ENCODE assay signal across 18 cellular contexts in genomic region chr16:75197522-75198134, GRCh38. TPM values are rescaled to one million over a fixed set of nuclear protein-coding genes. Genes with fewer than 3 reads are reported as not detected.
DNase-seq lines count a peak whose midpoint lies in the region; ATAC-seq, FAIRE-seq and TF ChIP-seq lines count a peak whose summit lies in the region.
"Had no signal": no experiment of that assay in that cellular context is flagged by ENCODE, and none has a peak within 500 bp of the region (broad histone marks: within the 10 kb centered on the region; RNA-seq: fewer than 3 reads in every experiment).

No MANE protein-coding gene starts in this region.

- no peaks in the 10 kb centered on the region for H3K79me2 ChIP-seq in HepG2 (ENCODE audit: insufficient read depth, low read length)

- H3K4me3 Mint-ChIP-seq in T-helper 17 cell: peak overlapping the region; percentile 33
- H3K4me3 Mint-ChIP-seq: activated CD8-positive, alpha-beta T cell treated with anti-CD3 and anti-CD28 coated beads, Interleukin-2, amount 10 ng/mL, durations not matched to agents 7 days and 5 days had no signal

- H2AFZ ChIP-seq in HepG2 (ENCODE audit: low read length): no peak overlapping the region

- no peaks in the 10 kb centered on the region for H3K36me3 Mint-ChIP-seq in T-helper 17 cell (ENCODE audit: low read depth)

- TF ChIP-seq RAD21 in HepG2 (CRISPR knock-in tag; IDR thresholded peaks at IDR 0.05): no peak

- peak; percentile 43 for TF ChIP-seq CTCF in HepG2 (CRISPR knock-in tag; IDR thresholded peaks at IDR 0.05)
- no peak for TF ChIP-seq CTCF in right lobe of liver (IDR thresholded peaks at IDR 0.05)
- no peak for TF ChIP-seq CTCF in foreskin fibroblast (IDR thresholded peaks at IDR 0.05; ENCODE audit: low read depth, low read length)
- TF ChIP-seq CTCF in heart right ventricle (IDR thresholded peaks at IDR 0.05): no peak

- H3K36me3 ChIP-seq in HepG2 (replicated peaks in 1 of 2; ENCODE audit: control insufficient read depth in 1 of 2, insufficient read depth in 2 of 2, low read length in 2 of 2) (no peaks in the 10 kb centered on the region), right lobe of liver (no peaks in the 10 kb centered on the region), heart right ventricle (no peaks in the 10 kb centered on the region)
- H3K36me3 ChIP-seq: gastrocnemius medialis, pancreas, thoracic aorta had no signal

- no peak overlapping the region for H3K27ac Mint-ChIP-seq in T-helper 17 cell
- H3K27ac Mint-ChIP-seq: activated CD8-positive, alpha-beta T cell treated with anti-CD3 and anti-CD28 coated beads, Interleukin-2, amount 10 ng/mL, durations not matched to agents 7 days and 5 days had no signal

- H3K9me3 ChIP-seq in HepG2 (ENCODE audit: low read length): no peaks in the 10 kb centered on the region
- H3K9me3 ChIP-seq in right lobe of liver: no peaks in the 10 kb centered on the region
- H3K9me3 ChIP-seq in T-helper 17 cell (ENCODE audit: control insufficient read depth, low read length, poor library complexity, severe bottlenecking): no peaks in the 10 kb centered on the region
- H3K9me3 ChIP-seq in heart right ventricle: no peaks in the 10 kb centered on the region
- H3K9me3 ChIP-seq: body of pancreas, gastrocnemius medialis, pancreas, thoracic aorta had no signal

- peaks cover 34% of the 10 kb centered on the region for H3K27me3 Mint-ChIP-seq in T-helper 17 cell

- CTCF ChIA-PET in HepG2 (lab: Yijun Ruan, JAX; ENCODE audit: low intra/inter-chr PET ratio, low total read pairs): interaction anchor here (1.2 to 3.0 kb wide), 2 partner anchors 205 to 267 kb away, joined by 3 to 32 read pairs; partner anchors contain the start of gene TMEM170A

- TF ChIP-seq POLR2A in HepG2 (IDR thresholded peaks at IDR 0.05; ENCODE audit: insufficient read depth in 1 of 2, low read depth in 2 of 2, low read length in 2 of 2) (no peak), right lobe of liver (IDR thresholded peaks at IDR 0.05) (no peak)

- no peak for DNase-seq in HepG2 (ENCODE audit: low spot score)
- DNase-seq in right lobe of liver: no peak
- DNase-seq in T-helper 17 cell: no peak
- no peak for DNase-seq in foreskin fibroblast
- DNase-seq in HuH-7 (ENCODE audit: low spot score): no peak
- no peak for DNase-seq in heart right ventricle
- DNase-seq: activated CD8-positive, alpha-beta T cell treated with anti-CD3 and anti-CD28 coated beads, Interleukin-2, amount 10 ng/mL, durations not matched to agents 7 days and 5 days; gastrocnemius medialis; KG1; NCI-H524 treated with DMSO at 0.1 percent for 48 hours had no signal

- in situ Hi-C loops in HepG2 (cut with HindIII; ENCODE audit: extremely low pct_ligation_motif_present, low pct_unique_long_range_greater_than_20kb): loop anchor here (5.0 to 25.0 kb wide), 2 partner anchors 190 to 565 kb away; no protein-coding TSS in a partner anchor

- no peak for FAIRE-seq in HepG2 (lab: Jason Lieb, UNC)
- FAIRE-seq: GM12878, pancreas, TTC549 had no signal

- ATAC-seq in HepG2 (peak; percentile 30), right lobe of liver (no peak), T-helper 17 cell (no peak), HG02571 (IDR thresholded peaks at IDR 0.05; ENCODE audit: unreplicated experiment) (no peak), HG02981 (IDR thresholded peaks at IDR 0.05; ENCODE audit: unreplicated experiment) (no peak), heart right ventricle (no peak)
- ATAC-seq: activated CD8-positive, alpha-beta T cell treated with anti-CD3 and anti-CD28 coated beads, Interleukin-2, amount 10 ng/mL, durations not matched to agents 7 days and 5 days; body of pancreas; gastrocnemius medialis; GM12878 had no signal

- TF ChIP-seq EP300 in HepG2 (IDR thresholded peaks at IDR 0.05; ENCODE audit: low read depth in 2 of 2, low read length in 2 of 2): no peak
- no peak for TF ChIP-seq EP300 in HepG2 (CRISPR knock-in tag; IDR thresholded peaks at IDR 0.05; ENCODE audit: borderline replicate concordance)

- H3K4me3 ChIP-seq in HepG2 (replicated peaks in 1 of 3; ENCODE audit: insufficient read depth in 1 of 3, low read depth in 2 of 3, low read length in 3 of 3) (peak overlapping the region in 1 of 3 experiments; percentile 64; a peak in 2 of 6 replicates), right lobe of liver (no peak overlapping the region), foreskin fibroblast (ENCODE audit: low read depth in 1 of 2, low read length in 2 of 2) (peak overlapping the region; percentile 25 to 33), heart right ventricle (peak overlapping the region in 1 of 10 donors; percentile 16)
- H3K4me3 ChIP-seq: body of pancreas, gastrocnemius medialis, GM12878, pancreas, thoracic aorta had no signal

- peaks cover 11% of the 10 kb centered on the region for H3K4me1 Mint-ChIP-seq in T-helper 17 cell

- peaks cover 11 to 51% of the 10 kb centered on the region in 2 experiments for H3K27me3 ChIP-seq in HepG2 (ENCODE audit: control insufficient read depth in 1 of 2, insufficient read depth in 2 of 2, low read length in 2 of 2)
- H3K27me3 ChIP-seq in right lobe of liver: no peaks in the 10 kb centered on the region
- H3K27me3 ChIP-seq in heart right ventricle: peaks cover 0 to 48% (median 13%) of the 10 kb centered on the region in 7 donors
- H3K27me3 ChIP-seq: body of pancreas, pancreas had no signal

- H3K4me2 ChIP-seq in HepG2 (ENCODE audit: low read depth, low read length): peak overlapping the region; percentile 79

- POLR2A ChIA-PET in HepG2 (lab: Yijun Ruan, JAX): interaction anchor here (1.5 kb wide), 1 partner anchor 53 kb away, joined by 5 read pairs; no protein-coding TSS in a partner anchor

- no TSS peak for BruUV-seq in HepG2 (replicated peaks; lab: Mats Ljungman, UMichigan)

- no peak overlapping the region for H3K27ac ChIP-seq in HepG2 (ENCODE audit: extremely low read length, insufficient read depth, low read length)
- H3K27ac ChIP-seq in right lobe of liver: no peak overlapping the region
- H3K27ac ChIP-seq in heart right ventricle: no peak overlapping the region
- H3K27ac ChIP-seq: gastrocnemius medialis, pancreas, thoracic aorta had no signal

- intact Hi-C loops in HepG2 (cut with micrococcal nuclease; ENCODE audit: unreplicated experiment): loop anchor here (5.0 kb wide), 1 partner anchor 35 kb away; no protein-coding TSS in a partner anchor
- intact Hi-C loops in right lobe of liver (cut with DNase I): no loop called here
- intact Hi-C loops in heart right ventricle (cut with DNase I): loop anchor here (2.0 to 10.0 kb wide), 10 partner anchors 35 to 567 kb away; partner anchors contain the start of gene TMEM170A (in 2 of the 10)

- H3K4me1 ChIP-seq in HepG2 (ENCODE audit: insufficient read depth, low read length) (peaks cover 25% of the 10 kb centered on the region), right lobe of liver (no peaks in the 10 kb centered on the region), heart right ventricle (peaks cover 0 to 12% (median 6%) of the 10 kb centered on the region in 9 donors)
- H3K4me1 ChIP-seq: body of pancreas, gastrocnemius medialis, pancreas had no signal

- WGBS in HepG2 (ENCODE audit: low lambda C conversion rate): 14% methylated on average over 14 of the region's 14 CpGs
- whole genome bisulfite sequencing in right lobe of liver (ENCODE audit: insufficient coverage, low coverage, low lambda C conversion rate, missing lambda C conversion rate): 41% methylated on average over 12 of the region's 14 CpGs
- WGBS in heart right ventricle, 2 donors: 51 to 57% methylated on average over 14 of the region's 14 CpGs

- no peaks in the 10 kb centered on the region for H4K20me1 ChIP-seq in HepG2 (ENCODE audit: insufficient read depth, low read length)

- no peak overlapping the region for H3K9ac ChIP-seq in HepG2 (ENCODE audit: insufficient read depth, low read depth, low read length)

RNA-seq across cellular contexts. Expression of gene CTRB2, which starts 9.3 kb away (rescaled TPM):
- not detected in 2 replicates for total RNA-seq in HepG2 (2016; rRNA removed; fragmentation: Illumina TruSeq; extraction: Trizol)
- total RNA-seq in HepG2 (2016; cell fraction: cytosol; rRNA removed; fragmentation: Illumina TruSeq; extraction: Trizol; ENCODE audit: low read depth): not detected in 2 replicates
- not detected in 2 replicates for total RNA-seq in HepG2 (2016; cell fraction: insoluble cytoplasmic fraction; rRNA removed; fragmentation: Illumina TruSeq; extraction: Trizol)
- not detected in 2 replicates for total RNA-seq in HepG2 (2016; cell fraction: membrane; rRNA removed; fragmentation: Illumina TruSeq; extraction: Trizol)
- not detected in 2 replicates for total RNA-seq in HepG2 (2016; cell fraction: nucleus; rRNA removed; fragmentation: Illumina TruSeq; extraction: Trizol)
- polyA plus RNA-seq in HepG2 (2011; rRNA removed): 0.13 and 0.39 TPM in 2 replicates
- polyA plus RNA-seq in HepG2 (2011; cell fraction: cytosol; rRNA removed): 0.13 TPM in 1 of 2 replicates, not detected in the other
- polyA plus RNA-seq in HepG2 (2011; cell fraction: nucleus; rRNA removed): 0.53 TPM in 1 of 2 replicates, not detected in the other
- polyA plus RNA-seq in HepG2 (2012): 0.78 and 0.89 TPM in 2 replicates
- polyA plus RNA-seq in HepG2 (2016; cell fraction: cytosol; fragmentation: Illumina TruSeq; extraction: Trizol; ENCODE audit: low read depth): 0.40 TPM in 1 of 2 replicates, not detected in the other
- polyA plus RNA-seq in HepG2 (2016; cell fraction: insoluble cytoplasmic fraction; fragmentation: Illumina TruSeq; extraction: Trizol; ENCODE audit: low read depth): not detected in 2 replicates
- 0.37 TPM in 1 of 2 replicates, not detected in the other for polyA plus RNA-seq in HepG2 (2016; cell fraction: membrane; fragmentation: Illumina TruSeq; extraction: Trizol; ENCODE audit: low read depth)
- polyA plus RNA-seq in HepG2 (2016; cell fraction: nucleus; fragmentation: Illumina TruSeq; extraction: Trizol; ENCODE audit: insufficient read depth, low read depth): not detected in 2 replicates
- polyA minus RNA-seq in HepG2 (2011; rRNA and poly(A)+ RNA removed; ENCODE audit: low replicate concordance): not detected in 2 replicates
- polyA minus RNA-seq in HepG2 (2011; cell fraction: cytosol; rRNA and poly(A)+ RNA removed): not detected in 2 replicates
- not detected in 2 replicates for polyA minus RNA-seq in HepG2 (2011; cell fraction: nucleus; rRNA and poly(A)+ RNA removed)
- total RNA-seq in right lobe of liver: not detected
- total RNA-seq in T-helper 17 cell: not detected
- 1 to 10 TPM in 7 of 10 donors, not detected in 3; 2.0 to 3.8 (median 2.8) TPM for total RNA-seq in heart right ventricle
- polyA plus RNA-seq in heart right ventricle: under 1 TPM in 1 of 2 donors, not detected in 1; 0.42 TPM
- total RNA-seq: activated CD8-positive, alpha-beta T cell treated with anti-CD3 and anti-CD28 coated beads, Interleukin-2, amount 10 ng/mL, durations not matched to agents 7 days and 5 days; mononuclear cell had no signal
- polyA plus RNA-seq: GM12878 had no signal

RNA-seq across cellular contexts. Expression of gene CTRB1, which starts 21.2 kb away (rescaled TPM):
- total RNA-seq in HepG2 (2016; rRNA removed; fragmentation: Illumina TruSeq; extraction: Trizol) (not detected in 2 replicates), right lobe of liver (not detected), T-helper 17 cell (not detected), heart right ventricle (1 to 10 TPM in 7 of 10 donors, not detected in 3; 1.8 to 3.8 (median 2.6) TPM)
- total RNA-seq in HepG2 (2016; cell fraction: cytosol; rRNA removed; fragmentation: Illumina TruSeq; extraction: Trizol; ENCODE audit: low read depth): not detected in 2 replicates
- not detected in 2 replicates for total RNA-seq in HepG2 (2016; cell fraction: insoluble cytoplasmic fraction; rRNA removed; fragmentation: Illumina TruSeq; extraction: Trizol)
- not detected in 2 replicates for total RNA-seq in HepG2 (2016; cell fraction: membrane; rRNA removed; fragmentation: Illumina TruSeq; extraction: Trizol)
- not detected in 2 replicates for total RNA-seq in HepG2 (2016; cell fraction: nucleus; rRNA removed; fragmentation: Illumina TruSeq; extraction: Trizol)
- polyA plus RNA-seq in HepG2 (2011; rRNA removed) (0.55 TPM in 1 of 2 replicates, not detected in the other), heart right ventricle (1 to 10 TPM in 1 of 2 donors, not detected in 1; 1.0 TPM)
- polyA plus RNA-seq in HepG2 (2011; cell fraction: cytosol; rRNA removed): 0.13 and 0.14 TPM in 2 replicates
- 0.47 TPM in 1 of 2 replicates, not detected in the other for polyA plus RNA-seq in HepG2 (2011; cell fraction: nucleus; rRNA removed)
- not detected in 2 replicates for polyA plus RNA-seq in HepG2 (2012)
- polyA plus RNA-seq in HepG2 (2016; cell fraction: cytosol; fragmentation: Illumina TruSeq; extraction: Trizol; ENCODE audit: low read depth): not detected in 2 replicates
- not detected in 2 replicates for polyA plus RNA-seq in HepG2 (2016; cell fraction: insoluble cytoplasmic fraction; fragmentation: Illumina TruSeq; extraction: Trizol; ENCODE audit: low read depth)
- not detected in 2 replicates for polyA plus RNA-seq in HepG2 (2016; cell fraction: membrane; fragmentation: Illumina TruSeq; extraction: Trizol; ENCODE audit: low read depth)
- not detected in 2 replicates for polyA plus RNA-seq in HepG2 (2016; cell fraction: nucleus; fragmentation: Illumina TruSeq; extraction: Trizol; ENCODE audit: insufficient read depth, low read depth)
- not detected in 2 replicates for polyA minus RNA-seq in HepG2 (2011; rRNA and poly(A)+ RNA removed; ENCODE audit: low replicate concordance)
- polyA minus RNA-seq in HepG2 (2011; cell fraction: cytosol; rRNA and poly(A)+ RNA removed): not detected in 2 replicates
- polyA minus RNA-seq in HepG2 (2011; cell fraction: nucleus; rRNA and poly(A)+ RNA removed): not detected in 2 replicates
- total RNA-seq: activated CD8-positive, alpha-beta T cell treated with anti-CD3 and anti-CD28 coated beads, Interleukin-2, amount 10 ng/mL, durations not matched to agents 7 days and 5 days; gastrocnemius medialis; mononuclear cell had no signal
- polyA plus RNA-seq: GM12878 had no signal

RNA-seq across cellular contexts. Expression of gene ZFP1, which starts 49.3 kb away (rescaled TPM):
- total RNA-seq in HepG2 (2016; rRNA removed; fragmentation: Illumina TruSeq; extraction: Trizol) (14.0 and 18.8 TPM in 2 replicates), right lobe of liver (10 to 100 TPM in 3 of 6 experiments, 1 to 10 TPM in 3; 3.7 to 18.6 (median 9.3) TPM), T-helper 17 cell (10 to 100 TPM; 10.2 to 10.4 TPM), heart right ventricle (10 to 100 TPM in 2 of 10 donors, 1 to 10 TPM in 8; 4.2 to 11.5 (median 7.0) TPM)
- total RNA-seq in HepG2 (2016; cell fraction: cytosol; rRNA removed; fragmentation: Illumina TruSeq; extraction: Trizol; ENCODE audit: low read depth): 2.3 TPM in 2 replicates
- total RNA-seq in HepG2 (2016; cell fraction: insoluble cytoplasmic fraction; rRNA removed; fragmentation: Illumina TruSeq; extraction: Trizol): 13.8 and 20.4 TPM in 2 replicates
- 8.4 and 9.4 TPM in 2 replicates for total RNA-seq in HepG2 (2016; cell fraction: membrane; rRNA removed; fragmentation: Illumina TruSeq; extraction: Trizol)
- 13.2 and 13.5 TPM in 2 replicates for total RNA-seq in HepG2 (2016; cell fraction: nucleus; rRNA removed; fragmentation: Illumina TruSeq; extraction: Trizol)
- polyA plus RNA-seq in HepG2 (2011; rRNA removed) (6.6 and 8.3 TPM in 2 replicates), heart right ventricle (1 to 10 TPM; 3.0 to 4.7 TPM)
- polyA plus RNA-seq in HepG2 (2011; cell fraction: cytosol; rRNA removed): 3.6 and 6.5 TPM in 2 replicates
- 4.8 TPM in 2 replicates for polyA plus RNA-seq in HepG2 (2011; cell fraction: nucleus; rRNA removed)
- 9.9 and 11.6 TPM in 2 replicates for polyA plus RNA-seq in HepG2 (2012)
- 0.85 and 1.1 TPM in 2 replicates for polyA plus RNA-seq in HepG2 (2016; cell fraction: cytosol; fragmentation: Illumina TruSeq; extraction: Trizol; ENCODE audit: low read depth)
- 14.9 and 16.4 TPM in 2 replicates for polyA plus RNA-seq in HepG2 (2016; cell fraction: insoluble cytoplasmic fraction; fragmentation: Illumina TruSeq; extraction: Trizol; ENCODE audit: low read depth)
- 3.1 and 3.8 TPM in 2 replicates for polyA plus RNA-seq in HepG2 (2016; cell fraction: membrane; fragmentation: Illumina TruSeq; extraction: Trizol; ENCODE audit: low read depth)
- 13.5 and 13.6 TPM in 2 replicates for polyA plus RNA-seq in HepG2 (2016; cell fraction: nucleus; fragmentation: Illumina TruSeq; extraction: Trizol; ENCODE audit: insufficient read depth, low read depth)
- polyA minus RNA-seq in HepG2 (2011; rRNA and poly(A)+ RNA removed; ENCODE audit: low replicate concordance): 9.0 and 12.5 TPM in 2 replicates
- 14.7 and 14.8 TPM in 2 replicates for polyA minus RNA-seq in HepG2 (2011; cell fraction: cytosol; rRNA and poly(A)+ RNA removed)
- 12.1 and 16.3 TPM in 2 replicates for polyA minus RNA-seq in HepG2 (2011; cell fraction: nucleus; rRNA and poly(A)+ RNA removed)

RNA-seq across cellular contexts. Expression of gene BCAR1, which starts 53.8 kb away (rescaled TPM):
- total RNA-seq in HepG2 (2016; rRNA removed; fragmentation: Illumina TruSeq; extraction: Trizol) (35.9 and 48.1 TPM in 2 replicates), right lobe of liver (100 to 1,000 TPM in 1 of 6 experiments, 10 to 100 TPM in 5; 29.2 to 108 (median 51.2) TPM), T-helper 17 cell (under 1 TPM in 1 of 2 donors, not detected in 1; 0.50 TPM), heart right ventricle (10 to 100 TPM; 56.1 to 85.2 (median 72.4) TPM)
- total RNA-seq in HepG2 (2016; cell fraction: cytosol; rRNA removed; fragmentation: Illumina TruSeq; extraction: Trizol; ENCODE audit: low read depth): 13.1 and 14.5 TPM in 2 replicates
- 33.1 and 51.1 TPM in 2 replicates for total RNA-seq in HepG2 (2016; cell fraction: insoluble cytoplasmic fraction; rRNA removed; fragmentation: Illumina TruSeq; extraction: Trizol)
- total RNA-seq in HepG2 (2016; cell fraction: membrane; rRNA removed; fragmentation: Illumina TruSeq; extraction: Trizol): 38.7 and 43.1 TPM in 2 replicates
- total RNA-seq in HepG2 (2016; cell fraction: nucleus; rRNA removed; fragmentation: Illumina TruSeq; extraction: Trizol): 38.1 and 45.0 TPM in 2 replicates
- polyA plus RNA-seq in HepG2 (2011; rRNA removed) (51.7 and 57.8 TPM in 2 replicates), heart right ventricle (10 to 100 TPM; 54.6 to 65.8 TPM)
- polyA plus RNA-seq in HepG2 (2011; cell fraction: cytosol; rRNA removed): 31.6 and 53.3 TPM in 2 replicates
- polyA plus RNA-seq in HepG2 (2011; cell fraction: nucleus; rRNA removed): 202 and 242 TPM in 2 replicates
- 39.6 and 65.3 TPM in 2 replicates for polyA plus RNA-seq in HepG2 (2012)
- polyA plus RNA-seq in HepG2 (2016; cell fraction: cytosol; fragmentation: Illumina TruSeq; extraction: Trizol; ENCODE audit: low read depth): 13.2 and 13.9 TPM in 2 replicates
- 47.9 and 56.1 TPM in 2 replicates for polyA plus RNA-seq in HepG2 (2016; cell fraction: insoluble cytoplasmic fraction; fragmentation: Illumina TruSeq; extraction: Trizol; ENCODE audit: low read depth)
- 24.5 and 27.8 TPM in 2 replicates for polyA plus RNA-seq in HepG2 (2016; cell fraction: membrane; fragmentation: Illumina TruSeq; extraction: Trizol; ENCODE audit: low read depth)
- 68.9 and 74.0 TPM in 2 replicates for polyA plus RNA-seq in HepG2 (2016; cell fraction: nucleus; fragmentation: Illumina TruSeq; extraction: Trizol; ENCODE audit: insufficient read depth, low read depth)
- polyA minus RNA-seq in HepG2 (2011; rRNA and poly(A)+ RNA removed; ENCODE audit: low replicate concordance): 35.0 and 120 TPM in 2 replicates
- 32.5 and 33.4 TPM in 2 replicates for polyA minus RNA-seq in HepG2 (2011; cell fraction: cytosol; rRNA and poly(A)+ RNA removed)
- polyA minus RNA-seq in HepG2 (2011; cell fraction: nucleus; rRNA and poly(A)+ RNA removed): 77.6 and 107 TPM in 2 replicates

Comparison
In these comparisons a context has a peak if more than half of its experiments do, and no peak if none do; other contexts are left out.
1. intact Hi-C loops: an anchor here in HepG2 (5.0 kb wide) and heart right ventricle (2.0 to 10.0 kb wide); none called in right lobe of liver.
2. H3K4me3 ChIP-seq: peak in foreskin fibroblast (2 of 2); none in right lobe of liver (0 of 3).